In genomic region chr16:70438325-70438982, GRCh38 we compare ENCODE assay signal across 7 cellular contexts. TPM values are rescaled to one million over a fixed set of nuclear protein-coding genes. Genes with fewer than 3 reads are reported as not detected.
DNase-seq lines count a peak whose midpoint lies in the region; ATAC-seq and TF ChIP-seq lines count a peak whose summit lies in the region.

No MANE protein-coding gene starts in this region.

- H3K27ac ChIP-seq in duodenal mucosa (ENCODE audit: low read depth, low read length), result peak overlapping the region; percentile 22

- H3K36me3 ChIP-seq in duodenal mucosa (ENCODE audit: control insufficient read depth in 1 of 2, insufficient read depth in 2 of 2, low read length in 2 of 2), result no peaks in the 10 kb centered on the region

- no peaks in the 10 kb centered on the region for H3K27me3 ChIP-seq in duodenal mucosa (ENCODE audit: control insufficient read depth in 1 of 2, insufficient read depth in 2 of 2, low read length in 2 of 2)

- no peaks in the 10 kb centered on the region for H3K36me3 Mint-ChIP-seq in naive B cell

- H3K4me3 ChIP-seq in NB4 (ENCODE audit: low read depth, low read length) (peak overlapping the region; percentile 90), duodenal mucosa (ENCODE audit: low read depth in 1 of 2, low read length in 2 of 2) (peak overlapping the region; percentile 70 to 73)

- peaks cover 32 to 56% (median 47%) of the 10 kb centered on the region in 3 donors for H3K4me1 Mint-ChIP-seq in naive B cell

- peak; percentile 58 for DNase-seq in NB4 (ENCODE audit: low read depth)
- no peak for DNase-seq in naive B cell
- no peak for DNase-seq in effector CD4-positive, alpha-beta T cell
- DNase-seq in ureter (ENCODE audit: low spot score), result no peak
- no peak for DNase-seq in LoVo (ENCODE audit: low spot score)

- ATAC-seq in GM19467 (IDR thresholded peaks at IDR 0.05; ENCODE audit: unreplicated experiment) (peak; percentile 10), naive B cell (ENCODE audit: low read depth in 2 of 2) (no peak)

- no peak for TF ChIP-seq CTCF in NB4 (IDR thresholded peaks at IDR 0.05; ENCODE audit: low read depth, low read length)

- peaks cover 32 to 43% of the 10 kb centered on the region in 2 donors for H3K4me1 ChIP-seq in duodenal mucosa (ENCODE audit: control insufficient read depth in 1 of 2, insufficient read depth in 2 of 2, low read length in 2 of 2)

- H3K27me3 Mint-ChIP-seq in naive B cell, result no peaks in the 10 kb centered on the region

- H3K4me3 Mint-ChIP-seq in naive B cell, result peak overlapping the region; percentile 91 to 99 (median 96)

- H3K9me3 ChIP-seq in duodenal mucosa (ENCODE audit: control insufficient read depth in 1 of 2, low read length in 2 of 2), result no peaks in the 10 kb centered on the region

- no peaks in the 10 kb centered on the region for H3K9me3 Mint-ChIP-seq in naive B cell

- TF ChIP-seq POLR2A in NB4 (IDR thresholded peaks at IDR 0.05; ENCODE audit: extremely low read depth, insufficient read length), result no peak

- H3K9ac ChIP-seq in duodenal mucosa (ENCODE audit: low read depth in 1 of 2, low read length in 2 of 2), result peak overlapping the region; percentile 57 to 65

- peak overlapping the region; percentile 88 to 96 (median 94) for H3K27ac Mint-ChIP-seq in naive B cell

RNA-seq across cellular contexts. Expression of gene ST3GAL2, which starts 0.4 kb away (rescaled TPM):
- polyA plus RNA-seq in naive B cell (ENCODE audit: low read depth in 6 of 6), result 10 to 100 TPM; 12.7 to 28.7 (median 22.3) TPM
- 28.9 TPM for total RNA-seq in ureter

RNA-seq across cellular contexts. Expression of gene FCSK, which starts 15.9 kb away (rescaled TPM):
- polyA plus RNA-seq in naive B cell (ENCODE audit: low read depth in 6 of 6), result 1 to 10 TPM; 2.5 to 5.8 (median 4.7) TPM
- total RNA-seq in ureter, result 29.7 TPM
